Comparison of ENCODE assay signal across 16 cellular contexts in the genomic region with DNA sequence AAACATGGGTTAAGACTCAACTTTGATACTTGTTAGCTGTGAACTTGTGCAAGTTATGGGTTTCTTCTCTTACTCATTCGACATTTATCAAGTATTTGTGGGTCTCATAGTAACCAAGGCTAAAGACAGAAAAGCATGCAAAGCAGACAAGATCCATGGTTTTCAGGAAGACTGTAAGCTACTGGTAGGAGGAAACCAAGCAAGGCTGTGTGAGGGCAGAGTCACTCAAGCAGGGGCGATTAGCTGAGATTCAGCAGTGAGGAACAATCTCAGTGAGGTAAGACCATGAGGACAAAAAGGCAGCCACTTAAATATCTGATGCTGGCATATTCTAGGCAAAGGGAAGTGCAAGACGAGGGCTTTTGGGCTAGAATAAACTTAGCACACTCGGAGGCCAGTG. TPM values are rescaled to one million over a fixed set of nuclear protein-coding genes. Genes with fewer than 3 reads are reported as not detected.
DNase-seq lines count a peak whose midpoint lies in the region; ATAC-seq, FAIRE-seq and TF ChIP-seq lines count a peak whose summit lies in the region.
"Had no signal": no experiment of that assay in that cellular context is flagged by ENCODE, and none has a peak within 500 bp of the region (broad histone marks: within the 10 kb centered on the region; RNA-seq: fewer than 3 reads in every experiment).

No MANE protein-coding gene starts in this region.

- CTCF ChIA-PET in GM12878 (lab: Yijun Ruan, JAX) = interaction anchor here (1.0 kb wide), 1 partner anchor 21 kb away, joined by 3 read pairs; no protein-coding TSS in a partner anchor

- H3K27ac ChIP-seq in GM12878 (ENCODE audit: control insufficient read depth, insufficient read depth) = peak overlapping the region; percentile 6; the same call in 1 of the 2 replicates
- H3K27ac ChIP-seq: upper lobe of left lung had no signal

- in situ Hi-C loops in GM12878 (cut with MboI) = no loop called here

- H3K4me1 ChIP-seq in GM12878 (ENCODE audit: control insufficient read depth, insufficient read depth, low read length) = peaks cover 6% of the 10 kb centered on the region; the same call in 1 of the 2 replicates

- TF ChIP-seq EP300 in GM12878 (IDR thresholded peaks at IDR 0.05; ENCODE audit: borderline replicate concordance in 1 of 2, control insufficient read depth in 1 of 2, low read depth in 2 of 2, low read length in 2 of 2) = no peak

- H3K9ac ChIP-seq in GM12878 (ENCODE audit: control insufficient read depth, insufficient read depth, low read length) = no peak overlapping the region

- H3K4me3 Mint-ChIP-seq in activated CD4-positive, alpha-beta T cell treated with anti-CD3 and anti-CD28 coated beads, Interleukin-2, amount 10 ng/mL, durations not matched to agents 24 days and 14 days = no peak overlapping the region
- H3K4me3 Mint-ChIP-seq in stimulated activated effector memory CD8-positive, alpha-beta T cell treated with anti-CD3 and anti-CD28 coated beads, Interleukin-12 subunit alpha, Interleukin-12 subunit beta, amount 100 ng/mL, for 72 hours = no peak overlapping the region
- H3K4me3 Mint-ChIP-seq: brain had no signal

- TF ChIP-seq RAD21 in GM12878 (IDR thresholded peaks at IDR 0.05; ENCODE audit: insufficient read depth, low read depth, low read length) = no peak

- peaks cover 2% of the 10 kb centered on the region for H3K36me3 Mint-ChIP-seq in activated CD4-positive, alpha-beta T cell treated with anti-CD3 and anti-CD28 coated beads, Interleukin-2, amount 10 ng/mL, durations not matched to agents 24 days and 14 days (ENCODE audit: low read depth)
- peaks cover 16% of the 10 kb centered on the region for H3K36me3 Mint-ChIP-seq in stimulated activated effector memory CD8-positive, alpha-beta T cell treated with anti-CD3 and anti-CD28 coated beads, Interleukin-12 subunit alpha, Interleukin-12 subunit beta, amount 100 ng/mL, for 72 hours

- TF ChIP-seq CTCF in GM12878 (IDR thresholded peaks at IDR 0.05 in 2 of 3, conservative IDR thresholded peaks at IDR 0.05 in 1 of 3; ENCODE audit: control insufficient read depth in 2 of 3, extremely low read depth in 1 of 3, insufficient read depth in 1 of 3, low read depth in 3 of 3, low read length in 3 of 3) = no peak

- FAIRE-seq in GM12878 (lab: Jason Lieb, UNC) = no peak

- no peaks in the 10 kb centered on the region for H3K9me3 Mint-ChIP-seq in activated CD4-positive, alpha-beta T cell treated with anti-CD3 and anti-CD28 coated beads, Interleukin-2, amount 10 ng/mL, durations not matched to agents 24 days and 14 days
- H3K9me3 Mint-ChIP-seq in stimulated activated effector memory CD8-positive, alpha-beta T cell treated with anti-CD3 and anti-CD28 coated beads, Interleukin-12 subunit alpha, Interleukin-12 subunit beta, amount 100 ng/mL, for 72 hours = no peaks in the 10 kb centered on the region

- H3K27ac Mint-ChIP-seq in activated CD4-positive, alpha-beta T cell treated with anti-CD3 and anti-CD28 coated beads, Interleukin-2, amount 10 ng/mL, durations not matched to agents 24 days and 14 days = no peak overlapping the region
- H3K27ac Mint-ChIP-seq in stimulated activated effector memory CD8-positive, alpha-beta T cell treated with anti-CD3 and anti-CD28 coated beads, Interleukin-12 subunit alpha, Interleukin-12 subunit beta, amount 100 ng/mL, for 72 hours = peak overlapping the region; percentile 61

- no peak for TF ChIP-seq POLR2A in GM12878 (IDR thresholded peaks at IDR 0.05; ENCODE audit: low read depth, low read length)

- no peak overlapping the region for H3K4me3 ChIP-seq in GM12878
- H3K4me3 ChIP-seq: upper lobe of left lung had no signal

- H3K9me3 ChIP-seq in GM12878 (replicated peaks; ENCODE audit: control insufficient read depth, insufficient read depth, low read length) = no peaks in the 10 kb centered on the region
- H3K9me3 ChIP-seq: upper lobe of left lung had no signal

- H2AFZ ChIP-seq in GM12878 (ENCODE audit: control insufficient read depth, low read depth, low read length) = peak overlapping the region; percentile 55; the same call in 1 of the 2 replicates

- peaks cover 0 to 3% of the 10 kb centered on the region in 2 experiments; a peak in 1 of 4 replicates for H3K36me3 ChIP-seq in GM12878 (ENCODE audit: control insufficient read depth in 2 of 2, insufficient read depth in 2 of 2, low read length in 1 of 2)
- H3K36me3 ChIP-seq: upper lobe of left lung had no signal

- POLR2A ChIA-PET in GM12878 (lab: Charles Lee) = no interaction called here

- RAD21 ChIA-PET in GM12878 (lab: Charles Lee; ENCODE audit: unreplicated experiment) = no interaction called here

- peak overlapping the region; percentile 60 for H3K4me2 ChIP-seq in GM12878 (ENCODE audit: control insufficient read depth, insufficient read depth)

- H3K4me1 Mint-ChIP-seq in activated CD4-positive, alpha-beta T cell treated with anti-CD3 and anti-CD28 coated beads, Interleukin-2, amount 10 ng/mL, durations not matched to agents 24 days and 14 days = peaks cover 9% of the 10 kb centered on the region
- H3K4me1 Mint-ChIP-seq in stimulated activated effector memory CD8-positive, alpha-beta T cell treated with anti-CD3 and anti-CD28 coated beads, Interleukin-12 subunit alpha, Interleukin-12 subunit beta, amount 100 ng/mL, for 72 hours = peaks cover 30% of the 10 kb centered on the region

- WGBS in GM12878 (ENCODE audit: insufficient coverage, insufficient replicate concordance, low lambda C conversion rate, missing lambda C conversion rate) = 26% methylated on average over 4 of the region's 4 CpGs

- intact Hi-C loops in activated CD4-positive, alpha-beta T cell treated with anti-CD3 and anti-CD28 coated beads, Interleukin-2, amount 10 ng/mL, durations not matched to agents 24 days and 14 days (cut with micrococcal nuclease) = no loop called here
- intact Hi-C loops in GM12878 (cut with micrococcal nuclease; ENCODE audit: unreplicated experiment) = no loop called here

- no TSS peak for BruUV-seq in GM12878 (replicated peaks; lab: Mats Ljungman, UMichigan)

- SMC1A ChIA-PET in GM12878 (lab: Charles Lee; ENCODE audit: uncharacterized antibody, unreplicated experiment) = no interaction called here

- no peaks in the 10 kb centered on the region for H3K27me3 ChIP-seq in GM12878 (replicated peaks in 1 of 2; ENCODE audit: control insufficient read depth in 2 of 2, insufficient read depth in 2 of 2, low read length in 1 of 2)
- H3K27me3 ChIP-seq: upper lobe of left lung had no signal

- no peaks in the 10 kb centered on the region for H3K27me3 Mint-ChIP-seq in activated CD4-positive, alpha-beta T cell treated with anti-CD3 and anti-CD28 coated beads, Interleukin-2, amount 10 ng/mL, durations not matched to agents 24 days and 14 days
- H3K27me3 Mint-ChIP-seq: brain had no signal

- no peaks in the 10 kb centered on the region for H4K20me1 ChIP-seq in GM12878 (ENCODE audit: control insufficient read depth, insufficient read depth)

- H3K79me2 ChIP-seq in GM12878 (ENCODE audit: control insufficient read depth, insufficient read depth, low read length) = peaks cover 23% of the 10 kb centered on the region

- DNase-seq in activated CD4-positive, alpha-beta T cell treated with anti-CD3 and anti-CD28 coated beads, Interleukin-2, amount 10 ng/mL, durations not matched to agents 24 days and 14 days = peak; percentile 45
- no peak for DNase-seq in activated CD4-positive, alpha-beta T cell treated with anti-CD3 and anti-CD28 coated beads, Interleukin-2, amount 50 U/mL, for 4 hours
- DNase-seq in GM12878 (ENCODE audit: low read depth, low spot score) = no peak
- DNase-seq in stimulated activated effector memory CD8-positive, alpha-beta T cell treated with anti-CD3 and anti-CD28 coated beads, Interleukin-12 subunit alpha, Interleukin-12 subunit beta, amount 100 ng/mL, for 72 hours (ENCODE audit: low spot score in 2 of 2) = no peak
- DNase-seq in COLO829 (ENCODE audit: low spot score) = no peak
- DNase-seq in HCEC 1CT = no peak
- DNase-seq: 8988T; activated naive CD4-positive, alpha-beta T cell; left cardiac atrium; stimulated activated CD4-positive, alpha-beta T cell treated with anti-CD3 and anti-CD28 coated beads, Interleukin-4, amount 100 ng/mL, for 1 hour; stimulated activated CD8-positive, alpha-beta memory T cell treated with anti-CD3 and anti-CD28 coated beads, Interleukin-4, amount 100 ng/mL, for 48 hours; T-helper 1 cell; upper lobe of left lung had no signal

- ATAC-seq in HG02870 (IDR thresholded peaks at IDR 0.05; ENCODE audit: unreplicated experiment) (peak; percentile 53), GM12878 (peak; percentile 47), GM19324 (IDR thresholded peaks at IDR 0.05; ENCODE audit: low FRiP score, unreplicated experiment) (no peak)
- ATAC-seq in stimulated activated effector memory CD8-positive, alpha-beta T cell treated with anti-CD3 and anti-CD28 coated beads, Interleukin-12 subunit alpha, Interleukin-12 subunit beta, amount 100 ng/mL, for 72 hours = no peak
- ATAC-seq: left cardiac atrium had no signal

RNA-seq across cellular contexts. Expression of a gene that starts 29.5 kb away (rescaled TPM):
- total RNA-seq in activated CD4-positive, alpha-beta T cell treated with anti-CD3 and anti-CD28 coated beads, Interleukin-2, amount 10 ng/mL, durations not matched to agents 24 days and 14 days = 11.5 and 13.1 TPM in 2 replicates
- total RNA-seq in GM12878 (2013; cell fraction: nucleolus; rRNA removed) = 119 and 142 TPM in 2 replicates
- total RNA-seq in GM12878 (2014; rRNA removed) (10.8 and 11.7 TPM in 2 replicates), GM12878 (2014; rRNA removed; fragmentation: Illumina TruSeq; extraction: Trizol) (10.0 and 12.6 TPM in 2 replicates), GM12878 (2021) (9.8 and 10.5 TPM in 2 replicates)
- polyA plus RNA-seq in GM12878 (2011; ENCODE audit: low read depth) = 4.1 TPM
- polyA plus RNA-seq in GM12878 (2011; rRNA removed) (16.7 and 26.3 TPM in 2 replicates), GM12878 (2014; fragmentation: Illumina TruSeq; extraction: Trizol) (10.5 and 15.5 TPM in 2 replicates), GM12878 (2014; fragmentation: Nextera tagmentation; extraction: Ambion mirVana) (1 to 10 TPM; 1.3 to 2.0 TPM), GM12878 (2014; rRNA removed) (7.5 and 9.0 TPM in 2 replicates), GM12878 (2016; fragmentation: Nextera tagmentation; extraction: Ambion mirVana) (1 to 10 TPM; 2.8 to 3.5 TPM)
- polyA plus RNA-seq in GM12878 (2011; cell fraction: cytosol; rRNA removed) = 4.5 and 5.5 TPM in 2 replicates
- polyA plus RNA-seq in GM12878 (2011; cell fraction: nucleus; rRNA removed) = 16.0 and 19.2 TPM in 2 replicates
- polyA plus RNA-seq in GM12878 (2012) = 7.8 and 9.9 TPM in 2 replicates
- polyA minus RNA-seq in GM12878 (2011; rRNA and poly(A)+ RNA removed) = 18.6 and 21.7 TPM in 2 replicates
- polyA minus RNA-seq in GM12878 (2011; cell fraction: cytosol; rRNA and poly(A)+ RNA removed) = 4.3 and 7.3 TPM in 2 replicates
- 30.9 and 32.7 TPM in 2 replicates for polyA minus RNA-seq in GM12878 (2011; cell fraction: nucleus; rRNA and poly(A)+ RNA removed)

RNA-seq across cellular contexts. Expression of a gene that starts 30.0 kb away (rescaled TPM):
- total RNA-seq in activated CD4-positive, alpha-beta T cell treated with anti-CD3 and anti-CD28 coated beads, Interleukin-2, amount 10 ng/mL, durations not matched to agents 24 days and 14 days = 79.9 and 84.5 TPM in 2 replicates
- 50.0 and 50.5 TPM in 2 replicates for total RNA-seq in GM12878 (2013; cell fraction: nucleolus; rRNA removed)
- total RNA-seq in GM12878 (2014; rRNA removed) (58.4 and 72.8 TPM in 2 replicates), GM12878 (2014; rRNA removed; fragmentation: Illumina TruSeq; extraction: Trizol) (63.0 and 65.7 TPM in 2 replicates), GM12878 (2021) (54.9 and 62.4 TPM in 2 replicates)
- 24.8 TPM for polyA plus RNA-seq in GM12878 (2011; ENCODE audit: low read depth)
- polyA plus RNA-seq in GM12878 (2011; rRNA removed) (63.9 and 95.8 TPM in 2 replicates), GM12878 (2014; fragmentation: Illumina TruSeq; extraction: Trizol) (51.7 and 56.9 TPM in 2 replicates), GM12878 (2014; fragmentation: Nextera tagmentation; extraction: Ambion mirVana) (10 to 100 TPM; 31.0 to 59.2 TPM), GM12878 (2014; rRNA removed) (42.4 and 45.4 TPM in 2 replicates), GM12878 (2016; fragmentation: Nextera tagmentation; extraction: Ambion mirVana) (100 to 1,000 TPM; 102 to 111 TPM)
- 19.0 and 19.5 TPM in 2 replicates for polyA plus RNA-seq in GM12878 (2011; cell fraction: cytosol; rRNA removed)
- 23.6 and 34.1 TPM in 2 replicates for polyA plus RNA-seq in GM12878 (2011; cell fraction: nucleus; rRNA removed)
- 31.7 and 41.2 TPM in 2 replicates for polyA plus RNA-seq in GM12878 (2012)
- 14.3 and 16.8 TPM in 2 replicates for polyA minus RNA-seq in GM12878 (2011; rRNA and poly(A)+ RNA removed)
- 9.0 and 11.0 TPM in 2 replicates for polyA minus RNA-seq in GM12878 (2011; cell fraction: cytosol; rRNA and poly(A)+ RNA removed)
- 7.9 and 11.1 TPM in 2 replicates for polyA minus RNA-seq in GM12878 (2011; cell fraction: nucleus; rRNA and poly(A)+ RNA removed)

Comparison
In these comparisons a context has a peak if more than half of its experiments do, and no peak if none do; other contexts are left out.
1. ATAC-seq: peak in HG02870 (single experiment) and GM12878 (single experiment); none in stimulated activated effector memory CD8-positive, alpha-beta T cell treated with anti-CD3 and anti-CD28 coated beads, Interleukin-12 subunit alpha, Interleukin-12 subunit beta, amount 100 ng/mL, for 72 hours (single experiment) and GM19324 (single experiment).